ENCODE assay signal across 1 cellular context in genomic region chr16:24844101-24845030, GRCh38.
TF ChIP-seq lines count a peak whose summit lies in the region.

No MANE protein-coding gene starts in this region.

TF ChIP-seq in K562, 482 proteins besides CTCF, POLR2A, EP300 and RAD21 (continued from another document and continues in another):
- TF ChIP-seq KLF13 (tag; IDR thresholded peaks at IDR 0.05; ENCODE audit: borderline replicate concordance, low read depth), result no peak; the same call in 1 of the 2 replicates
- no peak for TF ChIP-seq ZNF589 (CRISPR knock-in tag; IDR thresholded peaks at IDR 0.05; ENCODE audit: low read depth)
- TF ChIP-seq SNRNP70 (optimal IDR thresholded peaks at IDR 0.05; ENCODE audit: low read depth, low read length), result no peak
- no peak for TF ChIP-seq USF2 (CRISPR knock-in tag; IDR thresholded peaks at IDR 0.05)
- peak; percentile 76 for TF ChIP-seq KLF16 (IDR thresholded peaks at IDR 0.05)
- TF ChIP-seq NCOA2 (IDR thresholded peaks at IDR 0.05; ENCODE audit: partially characterized antibody in 2 of 2), result no peak
- TF ChIP-seq TCF7L2 (IDR thresholded peaks at IDR 0.05; ENCODE audit: low read depth, low read length), result no peak
- TF ChIP-seq HIVEP1 (CRISPR knock-in tag; IDR thresholded peaks at IDR 0.05), result no peak
- TF ChIP-seq ZC3H8 (IDR thresholded peaks at IDR 0.05), result no peak
- no peak for TF ChIP-seq HSF4 (CRISPR knock-in tag; IDR thresholded peaks at IDR 0.05; ENCODE audit: borderline replicate concordance)
- 0 out of 2 replicates have a peak, but pooled peaks have one; percentile 8 for TF ChIP-seq HCFC1 (IDR thresholded peaks at IDR 0.05; ENCODE audit: low read depth, low read length)
- no peak for TF ChIP-seq THRA (IDR thresholded peaks at IDR 0.05)
- TF ChIP-seq ZBTB7A (IDR thresholded peaks at IDR 0.05; ENCODE audit: borderline replicate concordance, control insufficient read depth, low read depth, low read length), result no peak
- no peak for TF ChIP-seq KAT2B (IDR thresholded peaks at IDR 0.05; ENCODE audit: low read depth, low read length)
- 0 out of 2 replicates have a peak, but pooled peaks have one; percentile 35 for TF ChIP-seq CREB3L1 (IDR thresholded peaks at IDR 0.05; ENCODE audit: borderline replicate concordance, low read depth)
- TF ChIP-seq PTBP1 (IDR thresholded peaks at IDR 0.05; ENCODE audit: low read depth, low read length), result no peak
- peak in 1 of 2 experiments; percentile 50; a peak in 1 of 4 replicates for TF ChIP-seq MAZ (CRISPR knock-in tag; conservative IDR thresholded peaks at IDR 0.05 in 1 of 2, IDR thresholded peaks at IDR 0.05 in 1 of 2)
- TF ChIP-seq C11orf30 (IDR thresholded peaks at IDR 0.05; ENCODE audit: low read depth), result peak; percentile 97
- TF ChIP-seq MBD1 (CRISPR knock-in tag; IDR thresholded peaks at IDR 0.05), result no peak
- no peak for TF ChIP-seq ZFP1 (CRISPR knock-in tag; IDR thresholded peaks at IDR 0.05)
- no peak for TF ChIP-seq PRMT5 (CRISPR knock-in tag; IDR thresholded peaks at IDR 0.05)
- TF ChIP-seq NFIC (IDR thresholded peaks at IDR 0.05), result peak; percentile 78
- no peak for TF ChIP-seq MCM2 (IDR thresholded peaks at IDR 0.05; ENCODE audit: low read depth)
- no peak for TF ChIP-seq ILF3 (IDR thresholded peaks at IDR 0.05; ENCODE audit: borderline replicate concordance)
- no peak for TF ChIP-seq TAF1 (IDR thresholded peaks at IDR 0.05; ENCODE audit: control insufficient read depth, extremely low read depth, insufficient read depth, low read length, severe bottlenecking)
- TF ChIP-seq ZBTB2 (IDR thresholded peaks at IDR 0.05), result no peak
- TF ChIP-seq MIER1 (IDR thresholded peaks at IDR 0.05; ENCODE audit: low read depth), result no peak; the same call in 1 of the 2 replicates
- peak; percentile 59; the same call in 1 of the 2 replicates for TF ChIP-seq GATA2 (CRISPR knock-in tag; IDR thresholded peaks at IDR 0.05)
- no peak for TF ChIP-seq CEBPZ (IDR thresholded peaks at IDR 0.05; ENCODE audit: borderline replicate concordance, low read depth, low read length)
- TF ChIP-seq PML (IDR thresholded peaks at IDR 0.05; ENCODE audit: low read length), result peak; percentile 63
- TF ChIP-seq STAG1 (CRISPR knock-in tag; IDR thresholded peaks at IDR 0.05; ENCODE audit: borderline replicate concordance), result no peak
- no peak for TF ChIP-seq ZBTB40 (IDR thresholded peaks at IDR 0.05)
- no peak for TF ChIP-seq ZBTB40 (CRISPR knock-in tag; IDR thresholded peaks at IDR 0.05)
- no peak for TF ChIP-seq KLF6 (CRISPR knock-in tag; IDR thresholded peaks at IDR 0.05; ENCODE audit: borderline replicate concordance)
- no peak for TF ChIP-seq TSHZ1 (CRISPR knock-in tag; IDR thresholded peaks at IDR 0.05)
- no peak for TF ChIP-seq ZNF41 (CRISPR knock-in tag; conservative IDR thresholded peaks at IDR 0.05)
